In the genomic region with DNA sequence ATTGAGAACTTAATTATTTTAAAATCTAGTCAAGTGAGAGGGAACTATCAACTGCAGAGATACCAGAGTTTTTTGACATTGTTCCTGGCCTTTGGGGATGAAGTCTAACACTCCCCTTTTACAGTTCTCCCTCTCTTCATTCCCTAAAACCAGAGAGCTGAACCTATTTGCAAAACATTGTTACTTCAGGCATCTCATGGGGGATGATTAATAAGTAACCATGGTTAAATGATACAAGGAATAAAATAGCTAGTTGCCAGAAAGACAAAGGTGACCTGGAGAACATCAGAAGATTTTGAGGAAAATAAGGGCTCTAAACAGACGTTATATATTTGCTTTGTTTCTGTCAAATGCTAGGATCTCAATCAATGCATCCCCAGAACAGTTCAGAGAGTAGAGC, we compare ENCODE assay signal across 23 cellular contexts. TPM values are rescaled to one million over a fixed set of nuclear protein-coding genes. Genes with fewer than 3 reads are reported as not detected.
DNase-seq lines count a peak whose midpoint lies in the region; ATAC-seq, FAIRE-seq and TF ChIP-seq lines count a peak whose summit lies in the region.
"Had no signal": no experiment of that assay in that cellular context is flagged by ENCODE, and none has a peak within 500 bp of the region (broad histone marks: within the 10 kb centered on the region; RNA-seq: fewer than 3 reads in every experiment).

No MANE protein-coding gene starts in this region.

- no peaks in the 10 kb centered on the region for H3K36me3 ChIP-seq in kidney (ENCODE audit: control insufficient read depth in 1 of 2, insufficient read depth in 2 of 2, low read length in 2 of 2)
- H3K36me3 ChIP-seq: BE2C; BLaER1 treated with 17β-estradiol and CSF1 and Interleukin-3, amounts not matched to agents 10 nM and 100 nM had no signal

- peak overlapping the region in 1 of 2 donors; percentile 14 for H3K4me3 ChIP-seq in kidney (ENCODE audit: low read length in 2 of 2)
- H3K4me3 ChIP-seq: A549; BLaER1 treated with 17β-estradiol and CSF1 and Interleukin-3, amounts not matched to agents 10 nM and 100 nM had no signal

- no peaks in the 10 kb centered on the region for H3K9me3 Mint-ChIP-seq in nephron
- H3K9me3 Mint-ChIP-seq: CD4-positive, alpha-beta T cell had no signal

- ATAC-seq in GM21515 (IDR thresholded peaks at IDR 0.05; ENCODE audit: unreplicated experiment): no peak
- ATAC-seq: A549 had no signal

- no peak overlapping the region for H3K9ac ChIP-seq in kidney (ENCODE audit: low read length in 2 of 2)
- H3K9ac ChIP-seq: BLaER1 treated with 17β-estradiol and CSF1 and Interleukin-3, amounts not matched to agents 10 nM and 100 nM had no signal

- intact Hi-C loops in kidney (cut with DNase I): no loop called here

- no peaks in the 10 kb centered on the region for H3K27me3 Mint-ChIP-seq in nephron (ENCODE audit: low read depth)
- H3K27me3 Mint-ChIP-seq: CD4-positive, alpha-beta T cell had no signal

- peak overlapping the region in 2 of 3 experiments; percentile 55 to 60 for H3K27ac Mint-ChIP-seq in nephron
- H3K27ac Mint-ChIP-seq: CD14-positive monocyte; CD4-positive, alpha-beta T cell; CD8-positive, alpha-beta memory T cell had no signal

- no peaks in the 10 kb centered on the region for H3K9me3 ChIP-seq in kidney (ENCODE audit: control insufficient read depth in 1 of 2, low read length in 2 of 2)
- H3K9me3 ChIP-seq: A549; BE2C; BLaER1 treated with 17β-estradiol and CSF1 and Interleukin-3, amounts not matched to agents 10 nM and 100 nM had no signal

- no peak for TF ChIP-seq CTCF in kidney (IDR thresholded peaks at IDR 0.05; ENCODE audit: borderline replicate concordance, extremely low read depth, insufficient read depth)
- no peak for TF ChIP-seq CTCF in nephron (IDR thresholded peaks at IDR 0.05; ENCODE audit: unreplicated experiment in 3 of 3)

- DNase-seq in kidney: no peak
- peak; percentile 26 for DNase-seq in left kidney (ENCODE audit: low read depth, low spot score)
- DNase-seq in middle frontal gyrus (ENCODE audit: extremely low spot score, low spot score): no peak
- DNase-seq in DMS53 treated with DMSO at 0.1 percent for 48 hours (lab: John Stamatoyannopoulos, UW; ENCODE audit: unreplicated experiment): no peak
- DNase-seq: 8988T; ACHN; AML-193; BE2C; CD4-positive, alpha-beta T cell; CD8-positive, alpha-beta memory T cell; DMS 273 treated with DMSO at 0.1 percent for 48 hours; DND-41; GOT3; HCEC 1CT had no signal

- H3K4me1 ChIP-seq in kidney (ENCODE audit: control insufficient read depth in 1 of 2, insufficient read depth in 1 of 2, low read depth in 1 of 2, low read length in 2 of 2): peaks cover 5 to 14% of the 10 kb centered on the region in 2 donors
- H3K4me1 ChIP-seq: A549, BE2C had no signal

- H3K4me3 Mint-ChIP-seq in nephron: no peak overlapping the region
- H3K4me3 Mint-ChIP-seq: CD14-positive monocyte; CD4-positive, alpha-beta T cell; CD8-positive, alpha-beta memory T cell had no signal

- peak; percentile 80 for FAIRE-seq in kidney (lab: Jason Lieb, UNC)
- FAIRE-seq: A549, D721Med, G401.6, GM12892, H54 had no signal

- H3K36me3 Mint-ChIP-seq in nephron (ENCODE audit: low read depth): no peaks in the 10 kb centered on the region
- H3K36me3 Mint-ChIP-seq: CD14-positive monocyte; CD8-positive, alpha-beta memory T cell had no signal

- peaks cover 4% of the 10 kb centered on the region for H3K4me1 Mint-ChIP-seq in nephron
- H3K4me1 Mint-ChIP-seq: CD8-positive, alpha-beta memory T cell had no signal

- peak overlapping the region; percentile 66 to 67 for H3K27ac ChIP-seq in kidney (ENCODE audit: low read depth in 2 of 2, low read length in 2 of 2)
- H3K27ac ChIP-seq: A549; BLaER1 treated with 17β-estradiol and CSF1 and Interleukin-3, amounts not matched to agents 10 nM and 100 nM had no signal

RNA-seq across cellular contexts. Expression of gene PDE6H, which starts 42.3 kb away (rescaled TPM):
- not detected for total RNA-seq in kidney
- polyA plus RNA-seq in kidney (ENCODE audit: insufficient read depth, low read depth, low replicate concordance): not detected
- total RNA-seq: CD4-positive, alpha-beta T cell; CD8-positive, alpha-beta memory T cell had no signal
- polyA plus RNA-seq: A549; CD8-positive, alpha-beta memory T cell had no signal

RNA-seq across cellular contexts. Expression of gene ARHGDIB, which starts 53.7 kb away (rescaled TPM):
- total RNA-seq in kidney: 151 TPM
- polyA plus RNA-seq in kidney (ENCODE audit: insufficient read depth, low read depth, low replicate concordance): 127 TPM
